Comparison of ENCODE assay signal across 39 cellular contexts in the genomic region with DNA sequence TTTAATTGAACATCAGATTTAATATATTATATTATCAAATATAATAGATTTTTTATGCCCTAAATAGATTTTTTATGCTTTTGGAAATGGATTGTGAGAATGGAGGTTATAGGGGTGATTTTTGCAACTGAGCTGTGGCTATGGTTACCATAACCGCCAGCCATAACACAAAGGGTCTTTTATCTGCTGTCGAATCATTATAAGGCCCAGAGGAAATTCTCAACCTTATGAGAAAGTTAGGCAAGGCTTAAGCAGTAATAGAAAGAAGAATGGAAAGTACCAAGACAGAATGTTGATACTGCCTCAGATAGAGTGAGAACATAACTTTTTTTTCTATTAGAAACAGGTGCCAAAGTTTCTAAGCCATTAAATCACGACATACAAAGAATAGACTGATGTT. TPM values are rescaled to one million over a fixed set of nuclear protein-coding genes. Genes with fewer than 3 reads are reported as not detected.
"Had no signal": no experiment of that assay in that cellular context is flagged by ENCODE, and none has a peak within 500 bp of the region (broad histone marks: within the 10 kb centered on the region; RNA-seq: fewer than 3 reads in every experiment).

No MANE protein-coding gene starts in this region.

- H3K27ac ChIP-seq: KMS-11 had no signal

- H3K36me3 ChIP-seq: MG63 had no signal

- DNase-seq: Karpas-422, KG1, MG63, MM.1S, MV-4-11, NCI-H1048, NCI-H1092, NCI-H1092 treated with DMSO at 0.1 percent for 48 hours, NCI-H1105, NCI-H1105 treated with DMSO at 0.1 percent for 48 hours, NCI-H1417, NCI-H1417 treated with DMSO at 0.1 percent for 48 hours, NCI-H1436, NCI-H1436 treated with DMSO at 0.1 percent for 48 hours, NCI-H146, NCI-H1694, NCI-H1694 treated with DMSO at 0.1 percent for 48 hours, NCI-H187, NCI-H1930, NCI-H2029, NCI-H2029 treated with DMSO at 0.1 percent for 48 hours, NCI-H2081, NCI-H2081 treated with DMSO at 0.1 percent for 48 hours, NCI-H2107, NCI-H2171, NCI-H2171 treated with DMSO at 0.1 percent for 48 hours, NCI-H2227 treated with DMSO at 0.1 percent for 48 hours, NCI-H226, NCI-H345, NCI-H446, NCI-H446 treated with DMSO at 0.1 percent for 48 hours, NCI-H510A, NCI-H510A treated with DMSO at 0.1 percent for 48 hours, NCI-H524 had no signal

- H3K27me3 ChIP-seq: MG63 had no signal

- H3K4me3 ChIP-seq: MG63 had no signal

- H3K9me3 ChIP-seq: MG63 had no signal

RNA-seq across cellular contexts. Expression of gene CXCL6, which starts 26.3 kb away (rescaled TPM):
- total RNA-seq: MCF 10A, NCI-H460 had no signal

RNA-seq across cellular contexts. Expression of gene PF4V1, which starts 42.9 kb away (rescaled TPM):
- total RNA-seq: LHCN-M2, M059J, MCF 10A had no signal
